1 cellular context compared by ENCODE assay signal in the genomic region with DNA sequence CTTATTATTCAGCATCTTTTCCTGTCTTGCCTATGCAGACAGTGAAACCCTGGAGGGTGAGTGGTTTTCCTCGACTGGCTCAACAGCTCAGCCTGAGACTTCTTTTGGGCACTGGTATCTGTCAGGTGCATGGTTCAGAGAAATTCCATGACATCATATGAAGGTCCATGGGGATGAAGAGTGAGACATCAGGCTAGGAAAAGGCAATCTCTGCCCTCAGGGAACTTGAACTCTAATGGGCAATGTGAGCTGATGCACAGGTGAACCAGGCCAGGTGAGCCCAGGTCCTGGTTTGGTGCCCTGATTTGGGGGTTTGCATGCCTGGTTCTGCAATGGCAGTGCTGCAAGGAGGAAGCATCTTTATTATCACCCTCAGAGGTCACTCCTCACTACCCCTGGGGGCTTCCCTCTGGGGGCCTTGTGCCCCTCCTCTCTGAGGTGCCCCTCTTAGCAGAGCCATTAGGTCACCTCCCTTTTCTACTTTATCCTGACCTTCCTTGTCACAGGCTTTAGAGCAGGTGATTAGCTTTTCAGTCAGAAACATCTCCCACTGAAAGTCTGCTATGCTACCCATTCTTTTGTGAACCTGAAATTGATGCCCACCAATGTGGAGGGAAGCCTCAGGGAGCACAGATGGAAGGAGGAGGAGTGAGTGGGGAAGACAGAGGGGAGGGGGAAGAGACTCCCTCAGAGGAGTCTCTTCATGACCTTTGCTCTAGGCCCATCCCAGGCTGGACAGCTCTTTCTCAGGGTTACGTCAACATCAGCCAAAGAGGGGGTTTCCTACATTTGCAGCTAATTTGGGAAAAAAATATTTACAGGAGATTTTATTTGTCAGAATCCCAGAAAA.
TF ChIP-seq lines count a peak whose summit lies in the region.

No MANE protein-coding gene starts in this region.

TF ChIP-seq in H1, 55 proteins besides CTCF, POLR2A, EP300 and RAD21:
- TF ChIP-seq, protein P1, sequence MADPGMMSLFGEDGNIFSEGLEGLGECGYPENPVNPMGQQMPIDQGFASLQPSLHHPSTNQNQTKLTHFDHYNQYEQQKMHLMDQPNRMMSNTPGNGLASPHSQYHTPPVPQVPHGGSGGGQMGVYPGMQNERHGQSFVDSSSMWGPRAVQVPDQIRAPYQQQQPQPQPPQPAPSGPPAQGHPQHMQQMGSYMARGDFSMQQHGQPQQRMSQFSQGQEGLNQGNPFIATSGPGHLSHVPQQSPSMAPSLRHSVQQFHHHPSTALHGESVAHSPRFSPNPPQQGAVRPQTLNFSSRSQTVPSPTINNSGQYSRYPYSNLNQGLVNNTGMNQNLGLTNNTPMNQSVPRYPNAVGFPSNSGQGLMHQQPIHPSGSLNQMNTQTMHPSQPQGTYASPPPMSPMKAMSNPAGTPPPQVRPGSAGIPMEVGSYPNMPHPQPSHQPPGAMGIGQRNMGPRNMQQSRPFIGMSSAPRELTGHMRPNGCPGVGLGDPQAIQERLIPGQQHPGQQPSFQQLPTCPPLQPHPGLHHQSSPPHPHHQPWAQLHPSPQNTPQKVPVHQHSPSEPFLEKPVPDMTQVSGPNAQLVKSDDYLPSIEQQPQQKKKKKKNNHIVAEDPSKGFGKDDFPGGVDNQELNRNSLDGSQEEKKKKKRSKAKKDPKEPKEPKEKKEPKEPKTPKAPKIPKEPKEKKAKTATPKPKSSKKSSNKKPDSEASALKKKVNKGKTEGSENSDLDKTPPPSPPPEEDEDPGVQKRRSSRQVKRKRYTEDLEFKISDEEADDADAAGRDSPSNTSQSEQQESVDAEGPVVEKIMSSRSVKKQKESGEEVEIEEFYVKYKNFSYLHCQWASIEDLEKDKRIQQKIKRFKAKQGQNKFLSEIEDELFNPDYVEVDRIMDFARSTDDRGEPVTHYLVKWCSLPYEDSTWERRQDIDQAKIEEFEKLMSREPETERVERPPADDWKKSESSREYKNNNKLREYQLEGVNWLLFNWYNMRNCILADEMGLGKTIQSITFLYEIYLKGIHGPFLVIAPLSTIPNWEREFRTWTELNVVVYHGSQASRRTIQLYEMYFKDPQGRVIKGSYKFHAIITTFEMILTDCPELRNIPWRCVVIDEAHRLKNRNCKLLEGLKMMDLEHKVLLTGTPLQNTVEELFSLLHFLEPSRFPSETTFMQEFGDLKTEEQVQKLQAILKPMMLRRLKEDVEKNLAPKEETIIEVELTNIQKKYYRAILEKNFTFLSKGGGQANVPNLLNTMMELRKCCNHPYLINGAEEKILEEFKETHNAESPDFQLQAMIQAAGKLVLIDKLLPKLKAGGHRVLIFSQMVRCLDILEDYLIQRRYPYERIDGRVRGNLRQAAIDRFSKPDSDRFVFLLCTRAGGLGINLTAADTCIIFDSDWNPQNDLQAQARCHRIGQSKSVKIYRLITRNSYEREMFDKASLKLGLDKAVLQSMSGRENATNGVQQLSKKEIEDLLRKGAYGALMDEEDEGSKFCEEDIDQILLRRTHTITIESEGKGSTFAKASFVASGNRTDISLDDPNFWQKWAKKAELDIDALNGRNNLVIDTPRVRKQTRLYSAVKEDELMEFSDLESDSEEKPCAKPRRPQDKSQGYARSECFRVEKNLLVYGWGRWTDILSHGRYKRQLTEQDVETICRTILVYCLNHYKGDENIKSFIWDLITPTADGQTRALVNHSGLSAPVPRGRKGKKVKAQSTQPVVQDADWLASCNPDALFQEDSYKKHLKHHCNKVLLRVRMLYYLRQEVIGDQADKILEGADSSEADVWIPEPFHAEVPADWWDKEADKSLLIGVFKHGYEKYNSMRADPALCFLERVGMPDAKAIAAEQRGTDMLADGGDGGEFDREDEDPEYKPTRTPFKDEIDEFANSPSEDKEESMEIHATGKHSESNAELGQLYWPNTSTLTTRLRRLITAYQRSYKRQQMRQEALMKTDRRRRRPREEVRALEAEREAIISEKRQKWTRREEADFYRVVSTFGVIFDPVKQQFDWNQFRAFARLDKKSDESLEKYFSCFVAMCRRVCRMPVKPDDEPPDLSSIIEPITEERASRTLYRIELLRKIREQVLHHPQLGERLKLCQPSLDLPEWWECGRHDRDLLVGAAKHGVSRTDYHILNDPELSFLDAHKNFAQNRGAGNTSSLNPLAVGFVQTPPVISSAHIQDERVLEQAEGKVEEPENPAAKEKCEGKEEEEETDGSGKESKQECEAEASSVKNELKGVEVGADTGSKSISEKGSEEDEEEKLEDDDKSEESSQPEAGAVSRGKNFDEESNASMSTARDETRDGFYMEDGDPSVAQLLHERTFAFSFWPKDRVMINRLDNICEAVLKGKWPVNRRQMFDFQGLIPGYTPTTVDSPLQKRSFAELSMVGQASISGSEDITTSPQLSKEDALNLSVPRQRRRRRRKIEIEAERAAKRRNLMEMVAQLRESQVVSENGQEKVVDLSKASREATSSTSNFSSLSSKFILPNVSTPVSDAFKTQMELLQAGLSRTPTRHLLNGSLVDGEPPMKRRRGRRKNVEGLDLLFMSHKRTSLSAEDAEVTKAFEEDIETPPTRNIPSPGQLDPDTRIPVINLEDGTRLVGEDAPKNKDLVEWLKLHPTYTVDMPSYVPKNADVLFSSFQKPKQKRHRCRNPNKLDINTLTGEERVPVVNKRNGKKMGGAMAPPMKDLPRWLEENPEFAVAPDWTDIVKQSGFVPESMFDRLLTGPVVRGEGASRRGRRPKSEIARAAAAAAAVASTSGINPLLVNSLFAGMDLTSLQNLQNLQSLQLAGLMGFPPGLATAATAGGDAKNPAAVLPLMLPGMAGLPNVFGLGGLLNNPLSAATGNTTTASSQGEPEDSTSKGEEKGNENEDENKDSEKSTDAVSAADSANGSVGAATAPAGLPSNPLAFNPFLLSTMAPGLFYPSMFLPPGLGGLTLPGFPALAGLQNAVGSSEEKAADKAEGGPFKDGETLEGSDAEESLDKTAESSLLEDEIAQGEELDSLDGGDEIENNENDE (IDR thresholded peaks at IDR 0.05; ENCODE audit: insufficient replicate concordance, low read length): no peak
- TF ChIP-seq BACH1 (IDR thresholded peaks at IDR 0.05; ENCODE audit: low read length) (no peak), CBX5 (IDR thresholded peaks at IDR 0.05; ENCODE audit: low read depth, low read length) (no peak), RBBP5 (IDR thresholded peaks at IDR 0.05; ENCODE audit: borderline replicate concordance, low read depth, low read length) (no peak), NRF1 (IDR thresholded peaks at IDR 0.05; ENCODE audit: low read depth, low read length) (no peak), CHD2 (IDR thresholded peaks at IDR 0.05; ENCODE audit: low read length) (no peak)
TF ChIP-seq in H1: peak in this region for 0.
